8 cellular contexts compared by ENCODE assay signal in genomic region chr3:42080452-42080872, GRCh38. TPM values are rescaled to one million over a fixed set of nuclear protein-coding genes. Genes with fewer than 3 reads are reported as not detected.
DNase-seq lines count a peak whose midpoint lies in the region; ATAC-seq and TF ChIP-seq lines count a peak whose summit lies in the region.

No MANE protein-coding gene starts in this region.

- no peaks in the 10 kb centered on the region for H3K9me3 Mint-ChIP-seq in activated CD8-positive, alpha-beta T cell treated with anti-CD3 and anti-CD28 coated beads for 36 hours

- H3K36me3 ChIP-seq in psoas muscle (ENCODE audit: insufficient read depth in 1 of 2, low read depth in 1 of 2): no peaks in the 10 kb centered on the region

- peak; percentile 52 for DNase-seq in activated CD8-positive, alpha-beta T cell treated with anti-CD3 and anti-CD28 coated beads for 36 hours
- DNase-seq in glomerular visceral epithelial cell (ENCODE audit: extremely low spot score) (peak; percentile 42), psoas muscle (no peak), NCI-H1092 (lab: John Stamatoyannopoulos, UW) (no peak), MV-4-11 (lab: John Stamatoyannopoulos, UW) (no peak)

- peak overlapping the region; percentile 82 for H3K27ac Mint-ChIP-seq in activated CD8-positive, alpha-beta T cell treated with anti-CD3 and anti-CD28 coated beads for 36 hours

- H3K36me3 Mint-ChIP-seq in activated CD8-positive, alpha-beta T cell treated with anti-CD3 and anti-CD28 coated beads for 36 hours (ENCODE audit: low read depth): peaks cover 7% of the 10 kb centered on the region

- 48 to 65% (median 52%) methylated on average over 1 of the region's 1 CpG for WGBS in psoas muscle, 3 donors

- CTCF ChIA-PET in activated CD8-positive, alpha-beta T cell treated with anti-CD3 and anti-CD28 coated beads for 36 hours (lab: Charles Lee): interaction anchor here (1.0 kb wide), 1 partner anchor 11 kb away, joined by 3 read pairs; the partner anchor contains the start of gene TRAK1

- H3K4me3 ChIP-seq in psoas muscle: no peak overlapping the region

- POLR2A ChIA-PET in activated CD8-positive, alpha-beta T cell treated with anti-CD3 and anti-CD28 coated beads for 36 hours (lab: Charles Lee): interaction anchor here (0.6 to 1.4 kb wide), 3 partner anchors 34 to 94 kb away, joined by 3 read pairs; no protein-coding TSS in a partner anchor

- TF ChIP-seq CTCF in C4-2B (conservative IDR thresholded peaks at IDR 0.05): no peak
- no peak for TF ChIP-seq CTCF in activated CD8-positive, alpha-beta T cell treated with anti-CD3 and anti-CD28 coated beads for 36 hours (IDR thresholded peaks at IDR 0.05)
- no peak for TF ChIP-seq CTCF in psoas muscle (IDR thresholded peaks at IDR 0.05)

- H3K27ac ChIP-seq in C4-2B: peak overlapping the region; percentile 48
- peak overlapping the region; percentile 67 for H3K27ac ChIP-seq in psoas muscle

- ATAC-seq in HG03432 (IDR thresholded peaks at IDR 0.05; ENCODE audit: unreplicated experiment) (peak; percentile 63), psoas muscle (peak; percentile 59 to 81 (median 78)), GM21515 (IDR thresholded peaks at IDR 0.05; ENCODE audit: unreplicated experiment) (no peak)
- ATAC-seq in activated CD8-positive, alpha-beta T cell treated with anti-CD3 and anti-CD28 coated beads for 36 hours: peak; percentile 88

- peaks cover 6% of the 10 kb centered on the region for H3K9me3 ChIP-seq in psoas muscle

- no peaks in the 10 kb centered on the region for H3K27me3 ChIP-seq in psoas muscle (ENCODE audit: insufficient read depth in 3 of 3, low read length in 2 of 3)

- H3K4me1 ChIP-seq in psoas muscle: peaks cover 59% of the 10 kb centered on the region

- H3K27me3 Mint-ChIP-seq in activated CD8-positive, alpha-beta T cell treated with anti-CD3 and anti-CD28 coated beads for 36 hours: no peaks in the 10 kb centered on the region

- peaks cover 53% of the 10 kb centered on the region for H3K4me1 Mint-ChIP-seq in activated CD8-positive, alpha-beta T cell treated with anti-CD3 and anti-CD28 coated beads for 36 hours (ENCODE audit: low read depth)

- intact Hi-C loops in activated CD8-positive, alpha-beta T cell treated with anti-CD3 and anti-CD28 coated beads for 36 hours (cut with micrococcal nuclease): loop anchor here (5.0 kb wide), 1 partner anchor 58 kb away; no protein-coding TSS in a partner anchor
- intact Hi-C loops in psoas muscle (cut with DNase I): no loop called here

- no peak overlapping the region for H3K4me3 Mint-ChIP-seq in activated CD8-positive, alpha-beta T cell treated with anti-CD3 and anti-CD28 coated beads for 36 hours

RNA-seq across cellular contexts. Expression of gene TRAK1, which starts 10.7 kb away (rescaled TPM):
- 10 to 100 TPM; 24.1 to 24.3 TPM for total RNA-seq in activated CD8-positive, alpha-beta T cell treated with anti-CD3 and anti-CD28 coated beads for 36 hours
- total RNA-seq in psoas muscle: 100 to 1,000 TPM in 3 of 4 donors, 10 to 100 TPM in 1; 94.8 to 128 (median 120) TPM
- polyA plus RNA-seq in psoas muscle: 10 to 100 TPM; 30.8 to 68.2 (median 45.2) TPM

Comparison
In these comparisons a context has a peak if more than half of its experiments do, and no peak if none do; other contexts are left out.
1. DNase-seq: peak in activated CD8-positive, alpha-beta T cell treated with anti-CD3 and anti-CD28 coated beads for 36 hours (single experiment) and glomerular visceral epithelial cell (single experiment); none in psoas muscle (0 of 2), NCI-H1092 (single experiment) and MV-4-11 (single experiment).